In genomic region chr5:113244966-113245365, GRCh38 we compare ENCODE assay signal across 27 cellular contexts.
"Had no signal": no experiment of that assay in that cellular context is flagged by ENCODE, and none has a peak within 500 bp of the region (broad histone marks: within the 10 kb centered on the region; RNA-seq: fewer than 3 reads in every experiment).

No MANE protein-coding gene starts in this region.

- H3K27me3 Mint-ChIP-seq: activated CD8-positive, alpha-beta T cell treated with anti-CD3 and anti-CD28 coated beads for 36 hours; activated naive CD8-positive, alpha-beta T cell; progenitor cell of endocrine pancreas had no signal

- H3K4me3 ChIP-seq: coronary artery, dorsolateral prefrontal cortex, gastrocnemius medialis, hepatocyte, thyroid gland, upper lobe of right lung had no signal

- H3K9me3 ChIP-seq: gastrocnemius medialis, thyroid gland, upper lobe of right lung had no signal

- H3K9me3 Mint-ChIP-seq: activated CD8-positive, alpha-beta T cell treated with anti-CD3 and anti-CD28 coated beads for 36 hours; natural killer cell treated with Interleukin-12 subunit alpha and Interleukin-12 subunit beta and Interleukin-15 and Interleukin-18, amount 100 ng/mL, for 72 hours; stimulated activated memory B cell treated with anti-CD40 and anti-IgM and Interleukin-4, amounts not matched to agents 10 μg/mL and 1 μg/mL and 100 μg/mL, for 72 hours; stimulated activated naive CD8-positive, alpha-beta T cell treated with anti-CD3 and anti-CD28 coated beads, Interleukin-15, amount 100 ng/mL, for 72 hours had no signal

- H3K36me3 Mint-ChIP-seq: memory B cell; natural killer cell treated with Interleukin-12 subunit alpha and Interleukin-12 subunit beta and Interleukin-15 and Interleukin-18, amount 100 ng/mL, for 72 hours; stimulated activated memory B cell treated with anti-CD40 and anti-IgM and Interleukin-4, amounts not matched to agents 10 μg/mL and 1 μg/mL and 100 μg/mL, for 72 hours had no signal

- H2AFZ ChIP-seq: hepatocyte had no signal

- DNase-seq: activated CD4-positive, alpha-beta T cell treated with anti-CD3 and anti-CD28 coated beads, Interleukin-2, amount 50 U/mL, for 1 hour; activated CD8-positive, alpha-beta T cell treated with anti-CD3 and anti-CD28 coated beads for 36 hours; activated naive CD4-positive, alpha-beta T cell treated with Interleukin-2 at 50 U/mL for 16 hours; activated T-cell treated with anti-CD3 and anti-CD28 coated beads, Interleukin-2, amount 50 U/mL, for 48 hours; anterior cingulate cortex; dorsolateral prefrontal cortex; effector memory CD4-positive, alpha-beta T cell; erythroblast; gastrocnemius medialis; glutamatergic neuron; islet precursor cell; left colon; small intestine; stimulated activated CD4-positive, alpha-beta T cell treated with anti-CD3 and anti-CD28 coated beads, Interleukin-4, amount 100 ng/mL, for 24 hours; stimulated activated CD8-positive, alpha-beta memory T cell treated with anti-CD3 and anti-CD28 coated beads, Interleukin-4, amount 100 ng/mL, for 48 hours; stimulated activated naive CD8-positive, alpha-beta T cell treated with anti-CD3 and anti-CD28 coated beads, Interleukin-15, amount 100 ng/mL, for 72 hours; T-helper 2 cell; thyroid gland; upper lobe of right lung had no signal

- H3K27me3 ChIP-seq: dorsolateral prefrontal cortex, gastrocnemius medialis, hepatocyte, thyroid gland, upper lobe of right lung had no signal

- H3K4me3 Mint-ChIP-seq: activated CD8-positive, alpha-beta T cell treated with anti-CD3 and anti-CD28 coated beads for 36 hours; activated naive CD8-positive, alpha-beta T cell; memory B cell; natural killer cell treated with Interleukin-12 subunit alpha and Interleukin-12 subunit beta and Interleukin-15 and Interleukin-18, amount 100 ng/mL, for 72 hours; stimulated activated memory B cell treated with anti-CD40 and anti-IgM and Interleukin-4, amounts not matched to agents 10 μg/mL and 1 μg/mL and 100 μg/mL, for 72 hours; stimulated activated naive CD8-positive, alpha-beta T cell treated with anti-CD3 and anti-CD28 coated beads, Interleukin-15, amount 100 ng/mL, for 72 hours had no signal

- H3K36me3 ChIP-seq: gastrocnemius medialis, thyroid gland, upper lobe of right lung had no signal

- H3K27ac Mint-ChIP-seq: activated CD8-positive, alpha-beta T cell treated with anti-CD3 and anti-CD28 coated beads for 36 hours; activated naive CD8-positive, alpha-beta T cell; memory B cell; natural killer cell treated with Interleukin-12 subunit alpha and Interleukin-12 subunit beta and Interleukin-15 and Interleukin-18, amount 100 ng/mL, for 72 hours; progenitor cell of endocrine pancreas; stimulated activated memory B cell treated with anti-CD40 and anti-IgM and Interleukin-4, amounts not matched to agents 10 μg/mL and 1 μg/mL and 100 μg/mL, for 72 hours; stimulated activated naive CD8-positive, alpha-beta T cell treated with anti-CD3 and anti-CD28 coated beads, Interleukin-15, amount 100 ng/mL, for 72 hours had no signal

- ATAC-seq: activated CD8-positive, alpha-beta T cell treated with anti-CD3 and anti-CD28 coated beads for 36 hours; gastrocnemius medialis; left colon; natural killer cell treated with Interleukin-12 subunit alpha and Interleukin-12 subunit beta and Interleukin-15 and Interleukin-18, amount 100 ng/mL, for 72 hours; sciatic nerve; stimulated activated memory B cell treated with anti-CD40 and anti-IgM and Interleukin-4, amounts not matched to agents 10 μg/mL and 1 μg/mL and 100 μg/mL, for 72 hours; upper lobe of right lung had no signal
